In the genomic region with DNA sequence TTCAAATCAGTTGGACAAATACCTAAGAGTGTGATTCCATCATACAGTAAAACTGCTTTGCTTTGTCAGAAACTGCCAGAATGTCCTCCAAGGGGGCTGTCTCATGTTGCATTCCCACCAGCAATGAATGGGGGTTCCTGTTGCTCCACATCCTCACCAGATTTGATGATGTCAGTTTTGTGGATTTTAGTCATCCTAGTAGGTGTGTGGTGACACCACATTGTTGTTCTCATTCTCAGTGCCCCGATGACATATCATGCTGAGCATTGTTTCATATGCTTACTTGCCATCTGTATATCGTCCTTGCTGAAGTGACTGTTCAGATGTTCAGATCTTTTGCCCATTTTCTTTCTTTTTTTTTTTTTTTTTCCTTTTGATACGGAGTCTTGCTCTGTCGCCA, we compare ENCODE assay signal across 16 cellular contexts. TPM values are rescaled to one million over a fixed set of nuclear protein-coding genes. Genes with fewer than 3 reads are reported as not detected.
"Had no signal": no experiment of that assay in that cellular context is flagged by ENCODE, and none has a peak within 500 bp of the region (broad histone marks: within the 10 kb centered on the region; RNA-seq: fewer than 3 reads in every experiment).

No MANE protein-coding gene starts in this region.

- H3K27me3 ChIP-seq: gastrocnemius medialis, heart left ventricle, right atrium auricular region, upper lobe of right lung had no signal

- H3K4me3 ChIP-seq: gastrocnemius medialis, heart left ventricle, right atrium auricular region, skin epidermis, thoracic aorta, upper lobe of right lung had no signal

- FAIRE-seq: astrocyte had no signal

- H3K4me1 ChIP-seq: gastrocnemius medialis, heart left ventricle, right atrium auricular region, upper lobe of right lung had no signal

- H3K27ac ChIP-seq: gastrocnemius medialis, heart left ventricle, right atrium auricular region, skin epidermis, thoracic aorta, upper lobe of right lung had no signal

- H3K9me3 ChIP-seq: upper lobe of right lung had no signal

- DNase-seq: activated B cell treated with CpG ODN at 0.5 μM for 24 hours; activated effector memory CD4-positive, alpha-beta T cell treated with Interleukin-2 at 50 U/mL for 16 hours; dermis blood vessel endothelial cell; gastrocnemius medialis; heart left ventricle; immature natural killer cell; mesendoderm; nucleus accumbens; T-helper 17 cell had no signal

- H3K27me3 Mint-ChIP-seq: activated B cell treated with CpG ODN at 0.5 μM for 24 hours, T-helper 17 cell had no signal

- H3K27ac Mint-ChIP-seq: activated B cell treated with CpG ODN at 0.5 μM for 24 hours, immature natural killer cell, nephron, T-helper 17 cell had no signal

- H3K4me3 Mint-ChIP-seq: activated B cell treated with CpG ODN at 0.5 μM for 24 hours, immature natural killer cell, nephron, T-helper 17 cell had no signal

- H3K4me1 Mint-ChIP-seq: activated B cell treated with CpG ODN at 0.5 μM for 24 hours, immature natural killer cell, nephron had no signal

RNA-seq across cellular contexts. Expression of a gene that starts 50.1 kb away (rescaled TPM):
- total RNA-seq: activated B cell treated with CpG ODN at 0.5 μM for 24 hours, astrocyte, dermis blood vessel endothelial cell, epithelial cell of proximal tubule, gastrocnemius medialis, T-helper 17 cell, upper lobe of right lung had no signal
